19 cellular contexts compared by ENCODE assay signal in genomic region chrX:113048896-113049295, GRCh38.
DNase-seq lines count a peak whose midpoint lies in the region; ATAC-seq and TF ChIP-seq lines count a peak whose summit lies in the region.
"Had no signal": no experiment of that assay in that cellular context is flagged by ENCODE, and none has a peak within 500 bp of the region (broad histone marks: within the 10 kb centered on the region; RNA-seq: fewer than 3 reads in every experiment).

No MANE protein-coding gene starts in this region.

- TF ChIP-seq CTCF in BE2C (IDR thresholded peaks at IDR 0.05; ENCODE audit: low read depth, low read length), result no peak
- no peak for TF ChIP-seq CTCF in CD8-positive, alpha-beta T cell (IDR thresholded peaks at IDR 0.05)

- no peaks in the 10 kb centered on the region for H3K36me3 Mint-ChIP-seq in CD8-positive, alpha-beta T cell
- H3K36me3 Mint-ChIP-seq: CD14-positive monocyte had no signal

- no peak overlapping the region for H3K4me3 ChIP-seq in BE2C (ENCODE audit: low read depth, low read length)
- H3K4me3 ChIP-seq in CD8-positive, alpha-beta T cell (ENCODE audit: low read depth, low read length), result no peak overlapping the region
- H3K4me3 ChIP-seq: BLaER1 treated with 17β-estradiol and CSF1 and Interleukin-3, amounts not matched to agents 10 nM and 100 nM; GM23338 had no signal

- no peaks in the 10 kb centered on the region for H3K9me3 Mint-ChIP-seq in CD8-positive, alpha-beta T cell
- H3K9me3 Mint-ChIP-seq: CD4-positive, alpha-beta T cell; GM23338 had no signal

- peak; percentile 69 for ATAC-seq in esophagus mucosa
- no peak for ATAC-seq in CD8-positive, alpha-beta T cell
- ATAC-seq: GM23338, HCT116 had no signal

- no peak overlapping the region for H3K27ac ChIP-seq in CD8-positive, alpha-beta T cell (ENCODE audit: low read depth, low read length)
- H3K27ac ChIP-seq: 22Rv1; BLaER1 treated with 17β-estradiol and CSF1 and Interleukin-3, amounts not matched to agents 10 nM and 100 nM had no signal

- H3K36me3 ChIP-seq in BE2C, result no peaks in the 10 kb centered on the region
- no peaks in the 10 kb centered on the region for H3K36me3 ChIP-seq in CD8-positive, alpha-beta T cell (ENCODE audit: insufficient read depth, low read length)
- H3K36me3 ChIP-seq: BLaER1 treated with 17β-estradiol and CSF1 and Interleukin-3, amounts not matched to agents 10 nM and 100 nM had no signal

- no peaks in the 10 kb centered on the region for H3K4me1 ChIP-seq in BE2C
- H3K4me1 ChIP-seq in CD8-positive, alpha-beta T cell (ENCODE audit: insufficient read depth, low read length), result no peaks in the 10 kb centered on the region
- H3K4me1 ChIP-seq: BLaER1 treated with 17β-estradiol and CSF1 and Interleukin-3, amounts not matched to agents 10 nM and 100 nM had no signal

- no peaks in the 10 kb centered on the region for H3K4me1 Mint-ChIP-seq in CD8-positive, alpha-beta T cell (ENCODE audit: low read depth)
- H3K4me1 Mint-ChIP-seq: B cell, CD14-positive monocyte, GM23338 had no signal

- no peaks in the 10 kb centered on the region for H3K9me3 ChIP-seq in BE2C
- H3K9me3 ChIP-seq in CD8-positive, alpha-beta T cell (ENCODE audit: low read length), result no peaks in the 10 kb centered on the region

- intact Hi-C loops in CD8-positive, alpha-beta T cell (cut with DNase I, micrococcal nuclease), result no loop called here

- CTCF ChIA-PET in CD8-positive, alpha-beta T cell (lab: Charles Lee), result no interaction called here

- DNase-seq in M059J (ENCODE audit: low read depth) (peak; percentile 43), astrocyte of the hippocampus (ENCODE audit: low read depth, low spot score) (peak; percentile 2), BE2C (no peak), NCI-H2227 (lab: John Stamatoyannopoulos, UW; ENCODE audit: unreplicated experiment) (no peak)
- no peak for DNase-seq in CD8-positive, alpha-beta T cell
- DNase-seq: Calu3; CD4-positive, alpha-beta T cell; COR-L47; DMS53; DMS79 treated with DMSO at 0.1 percent for 48 hours; GF-D8; H9 had no signal

- no peak overlapping the region for H3K4me3 Mint-ChIP-seq in CD8-positive, alpha-beta T cell
- H3K4me3 Mint-ChIP-seq: B cell; CD14-positive monocyte; CD4-positive, alpha-beta T cell; GM23338; H9 had no signal

- POLR2A ChIA-PET in CD8-positive, alpha-beta T cell (lab: Charles Lee), result no interaction called here

- H3K27ac Mint-ChIP-seq in CD8-positive, alpha-beta T cell, result no peak overlapping the region
- H3K27ac Mint-ChIP-seq: B cell; CD4-positive, alpha-beta T cell; GM23338; H9 had no signal

- H3K27me3 ChIP-seq in BE2C, result no peaks in the 10 kb centered on the region
- no peaks in the 10 kb centered on the region for H3K27me3 ChIP-seq in CD8-positive, alpha-beta T cell (ENCODE audit: insufficient read depth, low read length)

- H3K27me3 Mint-ChIP-seq in CD8-positive, alpha-beta T cell (ENCODE audit: low read depth), result no peaks in the 10 kb centered on the region
- H3K27me3 Mint-ChIP-seq: B cell; CD4-positive, alpha-beta T cell had no signal

Comparison
In these comparisons a context has a peak if more than half of its experiments do, and no peak if none do; other contexts are left out.
1. DNase-seq: peak in M059J (single experiment) and astrocyte of the hippocampus (single experiment); none in BE2C (single experiment), CD8-positive, alpha-beta T cell (0 of 7) and NCI-H2227 (single experiment).